8 cellular contexts compared by ENCODE assay signal in the genomic region with DNA sequence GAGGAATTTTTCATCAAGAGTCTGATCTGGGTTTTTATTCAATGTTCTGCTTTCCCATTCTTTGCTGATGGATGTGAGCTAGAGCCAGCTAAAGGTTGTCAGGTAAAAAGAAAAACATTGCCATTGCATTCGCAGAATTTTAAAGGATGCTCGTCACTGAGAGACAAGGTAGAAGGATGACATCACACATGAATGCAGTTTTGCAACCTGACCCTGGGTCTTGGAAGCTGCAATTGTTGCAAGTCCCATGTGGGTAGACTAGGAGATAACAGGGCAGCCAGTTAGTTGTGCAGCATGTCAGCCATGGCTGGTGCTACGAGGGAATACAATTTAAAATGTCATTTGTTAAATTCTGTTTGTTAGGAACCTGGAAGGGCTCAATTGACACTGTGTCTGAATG.
"Had no signal": no experiment of that assay in that cellular context is flagged by ENCODE, and none has a peak within 500 bp of the region (broad histone marks: within the 10 kb centered on the region; RNA-seq: fewer than 3 reads in every experiment).

No MANE protein-coding gene starts in this region.

- DNase-seq: GDM1, GF-D8 had no signal

- H3K4me3 ChIP-seq: GM12878 had no signal

- ATAC-seq: GM12878 had no signal

- FAIRE-seq: G401.6, GM12878, GM12891, GM12892, GM18507, GM19239 had no signal
